2 cellular contexts compared by ENCODE assay signal in the genomic region with DNA sequence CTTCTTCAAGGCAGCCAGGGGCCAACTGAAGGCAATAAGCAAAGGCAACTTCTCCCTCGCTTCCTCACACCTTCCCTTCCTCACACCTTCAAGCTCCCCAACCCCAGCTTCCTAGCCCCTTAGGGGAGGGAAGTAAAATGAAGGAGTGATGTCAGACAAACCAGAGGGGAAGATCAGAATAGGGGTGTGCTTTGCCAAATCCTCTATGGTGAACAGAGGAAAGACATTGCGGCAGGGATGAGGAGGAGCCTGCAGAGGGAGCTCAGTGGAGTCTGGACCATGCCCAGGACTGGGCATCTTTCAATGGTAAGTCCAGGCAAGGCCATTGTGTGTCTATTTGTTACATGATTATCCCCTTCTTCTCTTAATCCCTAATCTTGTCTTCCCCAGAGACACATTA.
TF ChIP-seq lines count a peak whose summit lies in the region.

No MANE protein-coding gene starts in this region.

TF ChIP-seq in SK-N-SH treated with all-trans-retinoic acid at 6 μM for 48 hours, 23 proteins besides CTCF, POLR2A, EP300 and RAD21:
- TF ChIP-seq CSRNP3 (CRISPR knock-in tag; IDR thresholded peaks at IDR 0.05) (no peak), ZC3H10 (CRISPR knock-in tag; IDR thresholded peaks at IDR 0.05) (no peak), ESRRG (CRISPR knock-in tag; IDR thresholded peaks at IDR 0.05) (no peak), ZNF565 (CRISPR knock-in tag; conservative IDR thresholded peaks at IDR 0.05; ENCODE audit: low read depth) (no peak), ZFP30 (CRISPR knock-in tag; IDR thresholded peaks at IDR 0.05) (no peak), ZFP3 (CRISPR knock-in tag; IDR thresholded peaks at IDR 0.05) (no peak), ZNF70 (CRISPR knock-in tag; IDR thresholded peaks at IDR 0.05) (no peak), RARB (CRISPR knock-in tag; IDR thresholded peaks at IDR 0.05) (no peak), TCF4 (CRISPR knock-in tag; IDR thresholded peaks at IDR 0.05; ENCODE audit: borderline replicate concordance) (no peak), ISL1 (CRISPR knock-in tag; IDR thresholded peaks at IDR 0.05) (no peak), TOX (CRISPR knock-in tag; IDR thresholded peaks at IDR 0.05; ENCODE audit: borderline replicate concordance) (no peak)
- TF ChIP-seq, protein P1, sequence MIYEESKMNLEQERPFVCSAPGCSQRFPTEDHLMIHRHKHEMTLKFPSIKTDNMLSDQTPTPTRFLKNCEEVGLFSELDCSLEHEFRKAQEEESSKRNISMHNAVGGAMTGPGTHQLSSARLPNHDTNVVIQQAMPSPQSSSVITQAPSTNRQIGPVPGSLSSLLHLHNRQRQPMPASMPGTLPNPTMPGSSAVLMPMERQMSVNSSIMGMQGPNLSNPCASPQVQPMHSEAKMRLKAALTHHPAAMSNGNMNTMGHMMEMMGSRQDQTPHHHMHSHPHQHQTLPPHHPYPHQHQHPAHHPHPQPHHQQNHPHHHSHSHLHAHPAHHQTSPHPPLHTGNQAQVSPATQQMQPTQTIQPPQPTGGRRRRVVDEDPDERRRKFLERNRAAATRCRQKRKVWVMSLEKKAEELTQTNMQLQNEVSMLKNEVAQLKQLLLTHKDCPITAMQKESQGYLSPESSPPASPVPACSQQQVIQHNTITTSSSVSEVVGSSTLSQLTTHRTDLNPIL (CRISPR knock-in tag; IDR thresholded peaks at IDR 0.05; ENCODE audit: low read depth), result no peak

TF ChIP-seq in SK-N-SH, 30 proteins besides CTCF, POLR2A, EP300 and RAD21 (continued from another document):
- no peak for TF ChIP-seq USF2 (IDR thresholded peaks at IDR 0.05; ENCODE audit: borderline replicate concordance, low read depth, low read length)
- no peak for TF ChIP-seq FOXM1 (IDR thresholded peaks at IDR 0.05; ENCODE audit: low read depth)
- no peak for TF ChIP-seq SIN3A (IDR thresholded peaks at IDR 0.05; ENCODE audit: borderline replicate concordance, low read depth, low read length)
- no peak for TF ChIP-seq ZBTB33 (IDR thresholded peaks at IDR 0.05; ENCODE audit: borderline replicate concordance, low read depth)
- TF ChIP-seq REST (IDR thresholded peaks at IDR 0.05; ENCODE audit: low read depth, low read length), result no peak
